ENCODE assay signal across 1 cellular context in the genomic region with DNA sequence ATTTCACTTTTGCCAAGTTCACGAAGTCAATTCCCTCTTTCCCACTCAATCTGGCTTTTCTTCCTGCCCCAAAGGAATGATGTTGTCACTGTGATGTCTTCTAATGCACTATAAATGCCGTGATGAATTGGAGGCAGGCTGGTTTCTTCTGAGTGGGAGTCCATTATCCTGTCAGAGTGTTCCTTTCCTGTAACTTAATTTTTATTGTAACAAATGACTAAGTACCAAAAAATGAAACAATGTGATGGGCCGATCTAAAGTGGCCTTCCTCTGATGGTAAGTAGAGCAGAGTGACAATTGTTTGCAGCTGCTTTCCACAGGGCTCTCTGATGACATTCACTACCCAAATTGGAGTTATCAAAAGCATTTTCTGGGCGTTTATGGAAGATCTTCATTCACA.
TF ChIP-seq lines count a peak whose summit lies in the region.

No MANE protein-coding gene starts in this region.

TF ChIP-seq in SK-N-SH, 30 proteins besides CTCF, POLR2A, EP300 and RAD21 (continued from another document):
- 0 out of 2 replicates have a peak, but pooled peaks have one; percentile 20 for TF ChIP-seq MAX (IDR thresholded peaks at IDR 0.05; ENCODE audit: low read depth)
- TF ChIP-seq NFIC (IDR thresholded peaks at IDR 0.05; ENCODE audit: borderline replicate concordance) = peak; percentile 78
- peak; percentile 40; the same call in 1 of the 2 replicates for TF ChIP-seq FOSL2 (IDR thresholded peaks at IDR 0.05; ENCODE audit: borderline replicate concordance, low read depth)
